ENCODE assay signal across 1 cellular context in the genomic region with DNA sequence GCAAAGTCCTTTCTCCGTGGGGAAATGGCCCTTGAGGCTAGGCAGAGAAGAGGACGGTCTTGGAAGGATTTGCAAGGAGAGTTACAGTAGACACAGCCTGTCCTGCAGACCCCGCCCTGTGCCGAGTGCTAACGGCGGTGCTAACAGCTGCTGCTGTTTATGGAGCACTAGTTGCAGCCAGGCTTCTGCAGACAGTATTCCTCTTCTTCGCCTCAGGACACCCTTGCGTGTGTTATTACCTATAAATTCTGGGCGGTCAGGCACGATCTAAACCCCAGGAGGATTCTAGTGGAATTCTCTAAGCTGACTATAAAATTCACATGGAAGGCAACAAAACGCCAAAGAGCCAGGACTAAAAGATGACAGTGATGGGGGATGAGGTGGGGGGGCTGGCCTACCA.
TF ChIP-seq lines count a peak whose summit lies in the region.

No MANE protein-coding gene starts in this region.

TF ChIP-seq in H1, 55 proteins besides CTCF, POLR2A, EP300 and RAD21 (continued from another document):
- TF ChIP-seq, protein P1, sequence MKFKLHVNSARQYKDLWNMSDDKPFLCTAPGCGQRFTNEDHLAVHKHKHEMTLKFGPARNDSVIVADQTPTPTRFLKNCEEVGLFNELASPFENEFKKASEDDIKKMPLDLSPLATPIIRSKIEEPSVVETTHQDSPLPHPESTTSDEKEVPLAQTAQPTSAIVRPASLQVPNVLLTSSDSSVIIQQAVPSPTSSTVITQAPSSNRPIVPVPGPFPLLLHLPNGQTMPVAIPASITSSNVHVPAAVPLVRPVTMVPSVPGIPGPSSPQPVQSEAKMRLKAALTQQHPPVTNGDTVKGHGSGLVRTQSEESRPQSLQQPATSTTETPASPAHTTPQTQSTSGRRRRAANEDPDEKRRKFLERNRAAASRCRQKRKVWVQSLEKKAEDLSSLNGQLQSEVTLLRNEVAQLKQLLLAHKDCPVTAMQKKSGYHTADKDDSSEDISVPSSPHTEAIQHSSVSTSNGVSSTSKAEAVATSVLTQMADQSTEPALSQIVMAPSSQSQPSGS (IDR thresholded peaks at IDR 0.05; ENCODE audit: low read length): no peak
- no peak for TF ChIP-seq TAF1 (IDR thresholded peaks at IDR 0.05; ENCODE audit: low read depth, low read length)
- no peak for TF ChIP-seq TEAD4 (IDR thresholded peaks at IDR 0.05; ENCODE audit: low read depth, low read length)
- TF ChIP-seq SIN3A (conservative IDR thresholded peaks at IDR 0.05 in 1 of 2, IDR thresholded peaks at IDR 0.05 in 1 of 2; ENCODE audit: low read depth in 1 of 2, low read length in 2 of 2): no peak
- TF ChIP-seq CBX8 (IDR thresholded peaks at IDR 0.05; ENCODE audit: borderline replicate concordance, low read depth, low read length): no peak
- TF ChIP-seq RXRA (IDR thresholded peaks at IDR 0.05; ENCODE audit: insufficient read depth, low read depth, low read length): no peak
- no peak for TF ChIP-seq NRF1 (IDR thresholded peaks at IDR 0.05; ENCODE audit: low read depth, low read length)
- TF ChIP-seq, protein P2, sequence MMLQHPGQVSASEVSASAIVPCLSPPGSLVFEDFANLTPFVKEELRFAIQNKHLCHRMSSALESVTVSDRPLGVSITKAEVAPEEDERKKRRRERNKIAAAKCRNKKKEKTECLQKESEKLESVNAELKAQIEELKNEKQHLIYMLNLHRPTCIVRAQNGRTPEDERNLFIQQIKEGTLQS (IDR thresholded peaks at IDR 0.05; ENCODE audit: insufficient read depth, low read depth, low read length): no peak
- TF ChIP-seq, protein P3, sequence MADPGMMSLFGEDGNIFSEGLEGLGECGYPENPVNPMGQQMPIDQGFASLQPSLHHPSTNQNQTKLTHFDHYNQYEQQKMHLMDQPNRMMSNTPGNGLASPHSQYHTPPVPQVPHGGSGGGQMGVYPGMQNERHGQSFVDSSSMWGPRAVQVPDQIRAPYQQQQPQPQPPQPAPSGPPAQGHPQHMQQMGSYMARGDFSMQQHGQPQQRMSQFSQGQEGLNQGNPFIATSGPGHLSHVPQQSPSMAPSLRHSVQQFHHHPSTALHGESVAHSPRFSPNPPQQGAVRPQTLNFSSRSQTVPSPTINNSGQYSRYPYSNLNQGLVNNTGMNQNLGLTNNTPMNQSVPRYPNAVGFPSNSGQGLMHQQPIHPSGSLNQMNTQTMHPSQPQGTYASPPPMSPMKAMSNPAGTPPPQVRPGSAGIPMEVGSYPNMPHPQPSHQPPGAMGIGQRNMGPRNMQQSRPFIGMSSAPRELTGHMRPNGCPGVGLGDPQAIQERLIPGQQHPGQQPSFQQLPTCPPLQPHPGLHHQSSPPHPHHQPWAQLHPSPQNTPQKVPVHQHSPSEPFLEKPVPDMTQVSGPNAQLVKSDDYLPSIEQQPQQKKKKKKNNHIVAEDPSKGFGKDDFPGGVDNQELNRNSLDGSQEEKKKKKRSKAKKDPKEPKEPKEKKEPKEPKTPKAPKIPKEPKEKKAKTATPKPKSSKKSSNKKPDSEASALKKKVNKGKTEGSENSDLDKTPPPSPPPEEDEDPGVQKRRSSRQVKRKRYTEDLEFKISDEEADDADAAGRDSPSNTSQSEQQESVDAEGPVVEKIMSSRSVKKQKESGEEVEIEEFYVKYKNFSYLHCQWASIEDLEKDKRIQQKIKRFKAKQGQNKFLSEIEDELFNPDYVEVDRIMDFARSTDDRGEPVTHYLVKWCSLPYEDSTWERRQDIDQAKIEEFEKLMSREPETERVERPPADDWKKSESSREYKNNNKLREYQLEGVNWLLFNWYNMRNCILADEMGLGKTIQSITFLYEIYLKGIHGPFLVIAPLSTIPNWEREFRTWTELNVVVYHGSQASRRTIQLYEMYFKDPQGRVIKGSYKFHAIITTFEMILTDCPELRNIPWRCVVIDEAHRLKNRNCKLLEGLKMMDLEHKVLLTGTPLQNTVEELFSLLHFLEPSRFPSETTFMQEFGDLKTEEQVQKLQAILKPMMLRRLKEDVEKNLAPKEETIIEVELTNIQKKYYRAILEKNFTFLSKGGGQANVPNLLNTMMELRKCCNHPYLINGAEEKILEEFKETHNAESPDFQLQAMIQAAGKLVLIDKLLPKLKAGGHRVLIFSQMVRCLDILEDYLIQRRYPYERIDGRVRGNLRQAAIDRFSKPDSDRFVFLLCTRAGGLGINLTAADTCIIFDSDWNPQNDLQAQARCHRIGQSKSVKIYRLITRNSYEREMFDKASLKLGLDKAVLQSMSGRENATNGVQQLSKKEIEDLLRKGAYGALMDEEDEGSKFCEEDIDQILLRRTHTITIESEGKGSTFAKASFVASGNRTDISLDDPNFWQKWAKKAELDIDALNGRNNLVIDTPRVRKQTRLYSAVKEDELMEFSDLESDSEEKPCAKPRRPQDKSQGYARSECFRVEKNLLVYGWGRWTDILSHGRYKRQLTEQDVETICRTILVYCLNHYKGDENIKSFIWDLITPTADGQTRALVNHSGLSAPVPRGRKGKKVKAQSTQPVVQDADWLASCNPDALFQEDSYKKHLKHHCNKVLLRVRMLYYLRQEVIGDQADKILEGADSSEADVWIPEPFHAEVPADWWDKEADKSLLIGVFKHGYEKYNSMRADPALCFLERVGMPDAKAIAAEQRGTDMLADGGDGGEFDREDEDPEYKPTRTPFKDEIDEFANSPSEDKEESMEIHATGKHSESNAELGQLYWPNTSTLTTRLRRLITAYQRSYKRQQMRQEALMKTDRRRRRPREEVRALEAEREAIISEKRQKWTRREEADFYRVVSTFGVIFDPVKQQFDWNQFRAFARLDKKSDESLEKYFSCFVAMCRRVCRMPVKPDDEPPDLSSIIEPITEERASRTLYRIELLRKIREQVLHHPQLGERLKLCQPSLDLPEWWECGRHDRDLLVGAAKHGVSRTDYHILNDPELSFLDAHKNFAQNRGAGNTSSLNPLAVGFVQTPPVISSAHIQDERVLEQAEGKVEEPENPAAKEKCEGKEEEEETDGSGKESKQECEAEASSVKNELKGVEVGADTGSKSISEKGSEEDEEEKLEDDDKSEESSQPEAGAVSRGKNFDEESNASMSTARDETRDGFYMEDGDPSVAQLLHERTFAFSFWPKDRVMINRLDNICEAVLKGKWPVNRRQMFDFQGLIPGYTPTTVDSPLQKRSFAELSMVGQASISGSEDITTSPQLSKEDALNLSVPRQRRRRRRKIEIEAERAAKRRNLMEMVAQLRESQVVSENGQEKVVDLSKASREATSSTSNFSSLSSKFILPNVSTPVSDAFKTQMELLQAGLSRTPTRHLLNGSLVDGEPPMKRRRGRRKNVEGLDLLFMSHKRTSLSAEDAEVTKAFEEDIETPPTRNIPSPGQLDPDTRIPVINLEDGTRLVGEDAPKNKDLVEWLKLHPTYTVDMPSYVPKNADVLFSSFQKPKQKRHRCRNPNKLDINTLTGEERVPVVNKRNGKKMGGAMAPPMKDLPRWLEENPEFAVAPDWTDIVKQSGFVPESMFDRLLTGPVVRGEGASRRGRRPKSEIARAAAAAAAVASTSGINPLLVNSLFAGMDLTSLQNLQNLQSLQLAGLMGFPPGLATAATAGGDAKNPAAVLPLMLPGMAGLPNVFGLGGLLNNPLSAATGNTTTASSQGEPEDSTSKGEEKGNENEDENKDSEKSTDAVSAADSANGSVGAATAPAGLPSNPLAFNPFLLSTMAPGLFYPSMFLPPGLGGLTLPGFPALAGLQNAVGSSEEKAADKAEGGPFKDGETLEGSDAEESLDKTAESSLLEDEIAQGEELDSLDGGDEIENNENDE (IDR thresholded peaks at IDR 0.05; ENCODE audit: insufficient replicate concordance, low read length): no peak
- TF ChIP-seq ASH2L (IDR thresholded peaks at IDR 0.05; ENCODE audit: low read length): no peak
TF ChIP-seq in H1: peak in this region for 0.
